Comparison of ENCODE assay signal across 21 cellular contexts in the genomic region with DNA sequence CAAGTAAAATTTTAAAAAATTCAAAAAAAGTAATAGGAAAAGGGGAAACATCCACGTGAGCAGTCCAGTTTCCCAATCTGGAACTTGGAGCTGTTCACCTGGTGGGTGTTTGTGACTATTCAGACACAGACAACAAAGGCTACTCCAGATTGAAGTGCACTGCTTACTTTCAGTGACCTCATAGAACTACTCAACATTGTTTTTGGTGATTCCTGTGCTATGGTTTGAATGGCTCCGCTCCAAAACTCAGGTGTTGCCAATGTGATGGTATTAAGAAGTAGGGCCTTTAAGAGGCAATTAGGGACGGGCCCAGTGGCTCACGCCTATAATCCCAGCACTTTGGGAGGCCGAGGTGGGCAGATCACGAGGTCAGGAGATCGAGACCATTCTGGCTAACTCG.
"Had no signal": no experiment of that assay in that cellular context is flagged by ENCODE, and none has a peak within 500 bp of the region (broad histone marks: within the 10 kb centered on the region; RNA-seq: fewer than 3 reads in every experiment).

No MANE protein-coding gene starts in this region.

- ATAC-seq: activated CD8-positive, alpha-beta memory T cell treated with anti-CD3 and anti-CD28 coated beads, Interleukin-2, amount 10 ng/mL, durations not matched to agents 7 days and 5 days; activated CD8-positive, alpha-beta T cell treated with anti-CD3 and anti-CD28 coated beads for 36 hours; activated naive CD8-positive, alpha-beta T cell treated with anti-CD3 and anti-CD28 coated beads, Interleukin-2, amount 50 U/mL, for 24 hours; foreskin keratinocyte; left lobe of liver; stimulated activated memory B cell treated with anti-CD40 and anti-IgM and Interleukin-4, amounts not matched to agents 10 μg/mL and 1 μg/mL and 100 μg/mL, for 72 hours; T-cell had no signal

- H3K27ac ChIP-seq: cardiac muscle cell, skin epidermis, WERI-Rb-1 had no signal

- H3K27me3 ChIP-seq: cardiac muscle cell, foreskin keratinocyte, right lobe of liver had no signal

- H3K4me3 ChIP-seq: cardiac muscle cell, right lobe of liver, skin epidermis had no signal

- H3K36me3 ChIP-seq: cardiac muscle cell, right lobe of liver, WERI-Rb-1 had no signal

- DNase-seq: activated CD4-positive, alpha-beta T cell treated with anti-CD3 and anti-CD28 coated beads, Interleukin-2, amount 10 ng/mL, durations not matched to agents 7 days and 5 days; activated CD4-positive, CD25-positive, alpha-beta regulatory T cell treated with anti-CD3 and anti-CD28 coated beads, Interleukin-2, amount 50 U/mL, for 72 hours; activated CD8-positive, alpha-beta memory T cell treated with anti-CD3 and anti-CD28 coated beads, Interleukin-2, amount 10 ng/mL, durations not matched to agents 7 days and 5 days; activated CD8-positive, alpha-beta T cell treated with anti-CD3 and anti-CD28 coated beads for 36 hours; activated gamma-delta T cell; activated naive CD4-positive, alpha-beta T cell treated with anti-CD3 and anti-CD28 coated beads, Interleukin-2, amount 50 U/mL, for 16 hours; activated naive CD8-positive, alpha-beta T cell treated with anti-CD3 and anti-CD28 coated beads, Interleukin-2, amount 50 U/mL, for 24 hours; activated T-cell treated with anti-CD3 and anti-CD28 coated beads for 4 hours; dermis blood vessel endothelial cell; effector CD8-positive, alpha-beta T cell; foreskin keratinocyte; immature natural killer cell; nephron progenitor cell; right lobe of liver; stimulated activated CD4-positive, alpha-beta T cell treated with anti-CD3 and anti-CD28 coated beads, Interleukin-1b, Interleukin-23, amount 100 ng/mL, for 48 hours; T-cell; WERI-Rb-1 had no signal

- H3K9me3 ChIP-seq: right lobe of liver had no signal
